In genomic region chr5:172171118-172171775, GRCh38 we compare ENCODE assay signal across 1 cellular context.
TF ChIP-seq lines count a peak whose summit lies in the region.

No MANE protein-coding gene starts in this region.

TF ChIP-seq in WTC11, 78 proteins besides CTCF, POLR2A, EP300 and RAD21:
- TF ChIP-seq ZNF532 (CRISPR knock-in tag; IDR thresholded peaks at IDR 0.05; ENCODE audit: borderline replicate concordance) = no peak
- no peak for TF ChIP-seq MXD4 (CRISPR knock-in tag; IDR thresholded peaks at IDR 0.05; ENCODE audit: borderline replicate concordance)
- no peak for TF ChIP-seq ZNF232 (CRISPR knock-in tag; IDR thresholded peaks at IDR 0.05)
- no peak for TF ChIP-seq ATF6 (CRISPR knock-in tag; IDR thresholded peaks at IDR 0.05)
- TF ChIP-seq CDX4 (CRISPR knock-in tag; IDR thresholded peaks at IDR 0.05; ENCODE audit: borderline replicate concordance) = no peak
- no peak for TF ChIP-seq PRDM15 (CRISPR knock-in tag; IDR thresholded peaks at IDR 0.05)
- TF ChIP-seq E2F5 (CRISPR knock-in tag; IDR thresholded peaks at IDR 0.05) = no peak
